ENCODE assay signal across 9 cellular contexts in the genomic region with DNA sequence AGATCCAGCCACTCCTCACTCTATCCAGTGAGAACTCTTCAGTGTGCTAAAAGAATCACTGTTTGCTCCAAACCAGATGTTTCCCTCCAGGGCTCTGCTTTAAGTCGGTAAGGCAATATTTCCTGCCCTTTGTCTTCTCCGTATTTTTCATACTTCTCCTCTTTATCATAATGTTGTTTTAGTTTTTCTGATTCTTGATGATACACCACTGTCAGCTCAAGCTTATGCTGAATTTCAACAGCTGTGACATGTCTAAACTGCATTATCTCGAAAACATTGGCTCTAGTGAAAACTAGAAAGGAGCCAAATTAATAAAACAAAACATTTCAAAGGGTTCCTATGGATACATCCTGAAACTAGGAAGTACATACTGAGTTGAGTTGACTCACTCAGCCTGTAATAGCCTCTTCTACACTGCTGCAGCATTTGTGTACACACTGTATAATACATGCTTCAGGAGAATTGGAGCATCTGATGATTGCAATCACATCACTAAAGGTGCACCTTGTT. TPM values are rescaled to one million over a fixed set of nuclear protein-coding genes. Genes with fewer than 3 reads are reported as not detected.
A peak's percentile ranks its signal among the peaks of the same experiment; 100 is the strongest.
DNase-seq lines count a peak whose midpoint lies in the region; ATAC-seq and TF ChIP-seq lines count a peak whose summit lies in the region.
"Had no signal": no experiment of that assay in that cellular context is flagged by ENCODE, and none has a peak within 500 bp of the region (broad histone marks: within the 10 kb centered on the region; RNA-seq: fewer than 3 reads in every experiment).

No MANE protein-coding gene starts in this region.

- no peak for TF ChIP-seq CTCF in astrocyte of the cerebellum (IDR thresholded peaks at IDR 0.05; ENCODE audit: low read depth, low read length, missing control alignments)

- ATAC-seq in GM19023 (IDR thresholded peaks at IDR 0.05; ENCODE audit: unreplicated experiment): no peak
- ATAC-seq in GM21526 (IDR thresholded peaks at IDR 0.05; ENCODE audit: low FRiP score, unreplicated experiment): no peak
- ATAC-seq in GM19351 (IDR thresholded peaks at IDR 0.05; ENCODE audit: unreplicated experiment): no peak

- DNase-seq in COR-L47 (lab: John Stamatoyannopoulos, UW) (peak; percentile 75), NCI-H1105 (lab: John Stamatoyannopoulos, UW) (peak; percentile 17), astrocyte of the cerebellum (ENCODE audit: low read depth) (peak; percentile 50), lung microvascular endothelial cell (ENCODE audit: low read depth in 2 of 2) (peak; percentile 69 to 85), NCI-H526 (lab: John Stamatoyannopoulos, UW) (no peak)
- DNase-seq: activated CD4-positive, CD25-positive, alpha-beta regulatory T cell had no signal

- H3K4me3 ChIP-seq in astrocyte of the cerebellum (ENCODE audit: low read depth, low read length): peak overlapping the region; percentile 4

- in situ Hi-C loops in astrocyte of the cerebellum (cut with HindIII; ENCODE audit: low sequenced_read_pairs): no loop called here

RNA-seq across cellular contexts. Expression of a gene that starts 39.8 kb away (rescaled TPM):
- total RNA-seq in lung microvascular endothelial cell: 7.0 and 8.5 TPM in 2 replicates

RNA-seq across cellular contexts. Expression of a gene that starts 45.5 kb away (rescaled TPM):
- 6.3 and 9.5 TPM in 2 replicates for total RNA-seq in lung microvascular endothelial cell

Comparison
In these comparisons a context has a peak if more than half of its experiments do, and no peak if none do; other contexts are left out.
1. DNase-seq: peak in COR-L47 (single experiment), NCI-H1105 (single experiment), astrocyte of the cerebellum (single experiment) and lung microvascular endothelial cell (2 of 2); none in NCI-H526 (0 of 2).